ENCODE assay signal across 1 cellular context in genomic region chrX:121407627-121408026, GRCh38.
TF ChIP-seq lines count a peak whose summit lies in the region.

No MANE protein-coding gene starts in this region.

TF ChIP-seq in SK-N-SH, 30 proteins besides CTCF, POLR2A, EP300 and RAD21 (continued from another document):
- TF ChIP-seq REST (IDR thresholded peaks at IDR 0.05; ENCODE audit: low read depth, low read length) (no peak), YY1 (IDR thresholded peaks at IDR 0.05; ENCODE audit: low read depth) (no peak), NFIC (IDR thresholded peaks at IDR 0.05; ENCODE audit: borderline replicate concordance) (no peak), USF1 (IDR thresholded peaks at IDR 0.05; ENCODE audit: borderline replicate concordance, low read depth) (no peak), JUND (IDR thresholded peaks at IDR 0.05) (no peak), TCF12 (IDR thresholded peaks at IDR 0.05) (no peak), RXRA (IDR thresholded peaks at IDR 0.05; ENCODE audit: borderline replicate concordance, low read depth) (no peak)
- TF ChIP-seq, protein P1, sequence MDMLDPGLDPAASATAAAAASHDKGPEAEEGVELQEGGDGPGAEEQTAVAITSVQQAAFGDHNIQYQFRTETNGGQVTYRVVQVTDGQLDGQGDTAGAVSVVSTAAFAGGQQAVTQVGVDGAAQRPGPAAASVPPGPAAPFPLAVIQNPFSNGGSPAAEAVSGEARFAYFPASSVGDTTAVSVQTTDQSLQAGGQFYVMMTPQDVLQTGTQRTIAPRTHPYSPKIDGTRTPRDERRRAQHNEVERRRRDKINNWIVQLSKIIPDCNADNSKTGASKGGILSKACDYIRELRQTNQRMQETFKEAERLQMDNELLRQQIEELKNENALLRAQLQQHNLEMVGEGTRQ (IDR thresholded peaks at IDR 0.05; ENCODE audit: borderline replicate concordance, low read depth, low read length) = no peak
